Comparison of ENCODE assay signal across 23 cellular contexts in genomic region chr7:115680921-115681320, GRCh38.
"Had no signal": no experiment of that assay in that cellular context is flagged by ENCODE, and none has a peak within 500 bp of the region (broad histone marks: within the 10 kb centered on the region; RNA-seq: fewer than 3 reads in every experiment).

No MANE protein-coding gene starts in this region.

- H3K4me1 ChIP-seq: gastrocnemius medialis, testis had no signal

- H3K4me3 ChIP-seq: gastrocnemius medialis, testis, transverse colon had no signal

- H3K9me3 Mint-ChIP-seq: activated B cell treated with CpG ODN at 0.5 μM for 24 hours; activated naive CD4-positive, alpha-beta T cell treated with anti-CD3 and anti-CD28 coated beads, Interleukin-2, amount 50 U/mL, for 72 hours; activated T-helper 2 cell treated with anti-CD3 and anti-CD28 coated beads, Interferon-gamma antibody, Interleukin-2, Interleukin-4, amounts not matched to agents 10 μg/mL and 5 μg/mL and 100 μg/mL, durations not matched to agents 14 hours and 24 hours and 36 hours; immature natural killer cell; naive thymus-derived CD8-positive, alpha-beta T cell had no signal

- H3K9me3 ChIP-seq: gastrocnemius medialis, testis, transverse colon had no signal

- H3K36me3 ChIP-seq: gastrocnemius medialis, transverse colon had no signal

- H3K36me3 Mint-ChIP-seq: activated CD8-positive, alpha-beta memory T cell treated with anti-CD3 and anti-CD28 coated beads, Interleukin-2, amount 10 ng/mL, durations not matched to agents 7 days and 5 days; activated naive CD4-positive, alpha-beta T cell treated with anti-CD3 and anti-CD28 coated beads, Interleukin-2, amount 50 U/mL, for 72 hours; immature natural killer cell; naive thymus-derived CD8-positive, alpha-beta T cell had no signal

- ATAC-seq: activated CD4-positive, alpha-beta T cell treated with anti-CD3 and anti-CD28 coated beads for 36 hours; activated CD8-positive, alpha-beta memory T cell treated with anti-CD3 and anti-CD28 coated beads, Interleukin-2, amount 10 ng/mL, durations not matched to agents 7 days and 5 days; activated CD8-positive, alpha-beta T cell treated with anti-CD3 and anti-CD28 coated beads, Interleukin-2, amount 10 ng/mL, durations not matched to agents 7 days and 5 days; activated naive CD4-positive, alpha-beta T cell treated with anti-CD3 and anti-CD28 coated beads, Interleukin-2, amount 50 U/mL, for 72 hours; gastrocnemius medialis; left colon; naive thymus-derived CD8-positive, alpha-beta T cell; right cardiac atrium had no signal

- H3K4me1 Mint-ChIP-seq: activated B cell treated with CpG ODN at 0.5 μM for 24 hours; activated CD4-positive, alpha-beta T cell treated with anti-CD3 and anti-CD28 coated beads for 36 hours; immature natural killer cell; naive thymus-derived CD8-positive, alpha-beta T cell had no signal

- H3K27me3 ChIP-seq: gastrocnemius medialis, testis, transverse colon had no signal

- H3K4me3 Mint-ChIP-seq: activated B cell treated with CpG ODN at 0.5 μM for 24 hours; activated CD4-positive, alpha-beta T cell treated with anti-CD3 and anti-CD28 coated beads for 36 hours; activated CD8-positive, alpha-beta memory T cell treated with anti-CD3 and anti-CD28 coated beads, Interleukin-2, amount 10 ng/mL, durations not matched to agents 7 days and 5 days; activated CD8-positive, alpha-beta T cell treated with anti-CD3 and anti-CD28 coated beads, Interleukin-2, amount 10 ng/mL, durations not matched to agents 7 days and 5 days; immature natural killer cell; naive thymus-derived CD8-positive, alpha-beta T cell had no signal

- H3K27ac Mint-ChIP-seq: activated B cell treated with CpG ODN at 0.5 μM for 24 hours; activated CD4-positive, alpha-beta T cell treated with anti-CD3 and anti-CD28 coated beads for 36 hours; activated CD8-positive, alpha-beta memory T cell treated with anti-CD3 and anti-CD28 coated beads, Interleukin-2, amount 10 ng/mL, durations not matched to agents 7 days and 5 days; activated CD8-positive, alpha-beta T cell treated with anti-CD3 and anti-CD28 coated beads, Interleukin-2, amount 10 ng/mL, durations not matched to agents 7 days and 5 days; activated naive CD4-positive, alpha-beta T cell treated with anti-CD3 and anti-CD28 coated beads, Interleukin-2, amount 50 U/mL, for 72 hours; activated T-helper 2 cell treated with anti-CD3 and anti-CD28 coated beads, Interferon-gamma antibody, Interleukin-2, Interleukin-4, amounts not matched to agents 10 μg/mL and 5 μg/mL and 100 μg/mL, durations not matched to agents 14 hours and 24 hours and 36 hours; immature natural killer cell; naive thymus-derived CD8-positive, alpha-beta T cell had no signal

- DNase-seq: activated B cell treated with CpG ODN at 0.5 μM for 24 hours; activated CD4-positive, alpha-beta T cell treated with anti-CD3 and anti-CD28 coated beads for 36 hours; activated CD8-positive, alpha-beta memory T cell treated with anti-CD3 and anti-CD28 coated beads, Interleukin-2, amount 10 ng/mL, durations not matched to agents 7 days and 5 days; activated CD8-positive, alpha-beta T cell treated with anti-CD3 and anti-CD28 coated beads, Interleukin-2, amount 10 ng/mL, durations not matched to agents 7 days and 5 days; activated T-cell treated with anti-CD3 and anti-CD28 coated beads, Interleukin-2, amount 50 U/mL, for 48 hours; dermis blood vessel endothelial cell; effector CD4-positive, alpha-beta T cell; erythroblast; gastrocnemius medialis; glutamatergic neuron; immature natural killer cell; kidney; left colon; naive thymus-derived CD8-positive, alpha-beta T cell; right cardiac atrium; stimulated activated CD4-positive, alpha-beta T cell treated with anti-CD3 and anti-CD28 coated beads, Interleukin-15, amount 100 ng/mL, for 24 hours; stimulated activated CD4-positive, alpha-beta T cell treated with anti-CD3 and anti-CD28 coated beads, Interleukin-2, amount 100 ng/mL, for 24 hours; stimulated activated naive CD4-positive, alpha-beta T cell treated with Interleukin-2 at 50 U/mL for 16 hours; T-helper 2 cell; testis; transverse colon had no signal

- H3K27me3 Mint-ChIP-seq: activated B cell treated with CpG ODN at 0.5 μM for 24 hours; activated CD4-positive, alpha-beta T cell treated with anti-CD3 and anti-CD28 coated beads for 36 hours; activated CD8-positive, alpha-beta memory T cell treated with anti-CD3 and anti-CD28 coated beads, Interleukin-2, amount 10 ng/mL, durations not matched to agents 7 days and 5 days; naive thymus-derived CD8-positive, alpha-beta T cell had no signal
